In the genomic region with DNA sequence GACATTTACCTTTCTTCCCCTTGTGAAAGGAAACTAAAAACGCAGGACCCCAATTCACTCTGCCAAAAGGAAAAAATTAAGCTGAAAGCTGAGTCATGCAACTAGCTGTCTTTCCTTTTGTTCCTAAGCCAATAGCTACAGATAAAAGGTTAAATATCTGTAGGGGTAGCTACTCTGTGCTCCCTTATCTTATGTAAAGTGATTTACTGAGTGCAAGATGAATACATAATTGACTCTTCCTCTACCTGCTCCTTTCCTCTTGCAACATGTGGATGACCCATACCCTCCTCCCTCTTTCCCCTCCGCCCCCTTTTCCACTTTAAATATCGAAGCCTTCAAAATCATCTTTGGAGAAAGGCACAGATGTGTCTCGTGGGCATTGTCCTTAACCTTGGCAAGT, we compare ENCODE assay signal across 28 cellular contexts.
"Had no signal": no experiment of that assay in that cellular context is flagged by ENCODE, and none has a peak within 500 bp of the region (broad histone marks: within the 10 kb centered on the region; RNA-seq: fewer than 3 reads in every experiment).

No MANE protein-coding gene starts in this region.

- H3K27ac Mint-ChIP-seq: activated CD4-positive, alpha-beta T cell treated with anti-CD3 and anti-CD28 coated beads, Interleukin-2, amount 10 ng/mL, durations not matched to agents 7 days and 5 days; activated T-cell treated with anti-CD3 and anti-CD28 coated beads, Interleukin-2, amount 50 U/mL, for 72 hours; nephron; stimulated activated memory B cell treated with anti-CD40 and anti-IgM and Interleukin-4, amounts not matched to agents 10 μg/mL and 1 μg/mL and 100 μg/mL, for 72 hours; stimulated activated naive CD8-positive, alpha-beta T cell treated with anti-CD3 and anti-CD28 coated beads, Interleukin-15, amount 100 ng/mL, for 72 hours; T-helper 17 cell had no signal

- H3K4me1 Mint-ChIP-seq: activated CD4-positive, alpha-beta T cell treated with anti-CD3 and anti-CD28 coated beads, Interleukin-2, amount 10 ng/mL, durations not matched to agents 7 days and 5 days; nephron; stimulated activated memory B cell treated with anti-CD40 and anti-IgM and Interleukin-4, amounts not matched to agents 10 μg/mL and 1 μg/mL and 100 μg/mL, for 72 hours; stimulated activated naive CD8-positive, alpha-beta T cell treated with anti-CD3 and anti-CD28 coated beads, Interleukin-15, amount 100 ng/mL, for 72 hours; T-helper 17 cell had no signal

- H3K9me3 ChIP-seq: breast epithelium, heart left ventricle, left ventricle myocardium inferior, pancreas, psoas muscle had no signal

- H3K4me3 ChIP-seq: breast epithelium, heart left ventricle, left ventricle myocardium inferior, lung, pancreas, psoas muscle, smooth muscle cell had no signal

- FAIRE-seq: islet of Langerhans, pancreas had no signal

- H3K4me2 ChIP-seq: smooth muscle cell had no signal

- H3K4me3 Mint-ChIP-seq: activated CD4-positive, alpha-beta T cell treated with anti-CD3 and anti-CD28 coated beads, Interleukin-2, amount 10 ng/mL, durations not matched to agents 7 days and 5 days; activated T-cell treated with anti-CD3 and anti-CD28 coated beads, Interleukin-2, amount 50 U/mL, for 72 hours; nephron; stimulated activated memory B cell treated with anti-CD40 and anti-IgM and Interleukin-4, amounts not matched to agents 10 μg/mL and 1 μg/mL and 100 μg/mL, for 72 hours; stimulated activated naive CD8-positive, alpha-beta T cell treated with anti-CD3 and anti-CD28 coated beads, Interleukin-15, amount 100 ng/mL, for 72 hours; T-helper 17 cell had no signal

- DNase-seq: activated CD4-positive, alpha-beta T cell treated with anti-CD3 and anti-CD28 coated beads, Interleukin-2, amount 10 ng/mL, durations not matched to agents 7 days and 5 days; activated CD4-positive, CD25-positive, alpha-beta regulatory T cell treated with anti-CD3 and anti-CD28 coated beads, Interleukin-2, amount 50 U/mL, for 72 hours; activated naive CD4-positive, alpha-beta T cell; activated T-cell treated with anti-CD3 and anti-CD28 coated beads for 4 hours; activated T-cell treated with anti-CD3 and anti-CD28 coated beads, Interleukin-2, amount 50 U/mL, for 72 hours; central memory CD4-positive, alpha-beta T cell; foreskin fibroblast; heart left ventricle; hypothalamus; left ventricle myocardium inferior; pancreas; psoas muscle; stimulated activated CD4-positive, alpha-beta T cell treated with anti-CD3 and anti-CD28 coated beads, Interleukin-1b, Interleukin-23, amount 100 ng/mL, for 48 hours; stimulated activated CD4-positive, alpha-beta T cell treated with anti-CD3 and anti-CD28 coated beads, Interleukin-4, amount 100 ng/mL, for 4 hours; stimulated activated CD8-positive, alpha-beta memory T cell treated with anti-CD3 and anti-CD28 coated beads, Interleukin-4, amount 100 ng/mL, for 48 hours; stimulated activated naive CD8-positive, alpha-beta T cell treated with anti-CD3 and anti-CD28 coated beads, Interleukin-15, amount 100 ng/mL, for 72 hours; substantia nigra; T-helper 17 cell; T1000 had no signal

- H3K4me1 ChIP-seq: breast epithelium, heart left ventricle, left ventricle myocardium inferior, pancreas, psoas muscle had no signal

- H3K27ac ChIP-seq: breast epithelium, heart left ventricle, left ventricle myocardium inferior, pancreas, psoas muscle, WERI-Rb-1 had no signal

- H3K27me3 Mint-ChIP-seq: activated CD4-positive, alpha-beta T cell treated with anti-CD3 and anti-CD28 coated beads, Interleukin-2, amount 10 ng/mL, durations not matched to agents 7 days and 5 days; stimulated activated memory B cell treated with anti-CD40 and anti-IgM and Interleukin-4, amounts not matched to agents 10 μg/mL and 1 μg/mL and 100 μg/mL, for 72 hours; stimulated activated naive CD8-positive, alpha-beta T cell treated with anti-CD3 and anti-CD28 coated beads, Interleukin-15, amount 100 ng/mL, for 72 hours; T-helper 17 cell had no signal

- ATAC-seq: activated naive CD4-positive, alpha-beta T cell treated with anti-CD3 and anti-CD28 coated beads, Interleukin-2, amount 50 U/mL, for 72 hours; activated T-cell treated with anti-CD3 and anti-CD28 coated beads, Interleukin-2, amount 50 U/mL, for 72 hours; esophagus mucosa; heart left ventricle; pancreas; psoas muscle; stimulated activated memory B cell treated with anti-CD40 and anti-IgM and Interleukin-4, amounts not matched to agents 10 μg/mL and 1 μg/mL and 100 μg/mL, for 72 hours; stimulated activated naive CD8-positive, alpha-beta T cell treated with anti-CD3 and anti-CD28 coated beads, Interleukin-15, amount 100 ng/mL, for 72 hours; T-helper 17 cell had no signal

- H3K9me3 Mint-ChIP-seq: activated CD4-positive, alpha-beta T cell treated with anti-CD3 and anti-CD28 coated beads, Interleukin-2, amount 10 ng/mL, durations not matched to agents 7 days and 5 days; activated naive CD4-positive, alpha-beta T cell treated with anti-CD3 and anti-CD28 coated beads, Interleukin-2, amount 50 U/mL, for 72 hours; activated T-cell treated with anti-CD3 and anti-CD28 coated beads, Interleukin-2, amount 50 U/mL, for 72 hours; stimulated activated memory B cell treated with anti-CD40 and anti-IgM and Interleukin-4, amounts not matched to agents 10 μg/mL and 1 μg/mL and 100 μg/mL, for 72 hours; stimulated activated naive CD8-positive, alpha-beta T cell treated with anti-CD3 and anti-CD28 coated beads, Interleukin-15, amount 100 ng/mL, for 72 hours had no signal

- H3K36me3 ChIP-seq: breast epithelium, heart left ventricle, left ventricle myocardium inferior, pancreas, WERI-Rb-1 had no signal

- H3K36me3 Mint-ChIP-seq: activated naive CD4-positive, alpha-beta T cell treated with anti-CD3 and anti-CD28 coated beads, Interleukin-2, amount 50 U/mL, for 72 hours; stimulated activated memory B cell treated with anti-CD40 and anti-IgM and Interleukin-4, amounts not matched to agents 10 μg/mL and 1 μg/mL and 100 μg/mL, for 72 hours had no signal
